17 cellular contexts compared by ENCODE assay signal in genomic region chr1:39332291-39332690, GRCh38.
DNase-seq lines count a peak whose midpoint lies in the region; ATAC-seq, FAIRE-seq and TF ChIP-seq lines count a peak whose summit lies in the region.
"Had no signal": no experiment of that assay in that cellular context is flagged by ENCODE, and none has a peak within 500 bp of the region (broad histone marks: within the 10 kb centered on the region; RNA-seq: fewer than 3 reads in every experiment).

No MANE protein-coding gene starts in this region.

- H3K4me1 Mint-ChIP-seq in activated CD4-positive, alpha-beta T cell treated with anti-CD3 and anti-CD28 coated beads, Interleukin-2, amount 10 ng/mL, durations not matched to agents 7 days and 5 days: peaks cover 42% of the 10 kb centered on the region
- H3K4me1 Mint-ChIP-seq in activated T-helper 17 cell treated with anti-CD3 and anti-CD28 coated beads, Interleukin-2, amount 50 U/mL, for 72 hours: peaks cover 22% of the 10 kb centered on the region

- no peak for DNase-seq in activated CD4-positive, alpha-beta T cell treated with anti-CD3 and anti-CD28 coated beads, Interleukin-2, amount 10 ng/mL, durations not matched to agents 7 days and 5 days
- DNase-seq in activated CD4-positive, alpha-beta T cell treated with anti-CD3 and anti-CD28 coated beads for 48 hours: no peak
- peak; percentile 18 for DNase-seq in fibroblast of pulmonary artery (ENCODE audit: low read depth)
- DNase-seq in smooth muscle cell (lab: John Stamatoyannopoulos, UW; ENCODE audit: unreplicated experiment): no peak
- DNase-seq in NCI-H1930 (lab: John Stamatoyannopoulos, UW): no peak
- DNase-seq in mucosa of gallbladder (ENCODE audit: low spot score): no peak
- no peak for DNase-seq in GM12891 (ENCODE audit: insufficient read length, low spot score)
- DNase-seq: HCEC 1CT, mesenchymal stem cell, NCI-H226, ovary, thyroid gland had no signal

- ATAC-seq in activated T-helper 17 cell treated with anti-CD3 and anti-CD28 coated beads, Interleukin-2, amount 50 U/mL, for 72 hours (replicated peaks): no peak
- ATAC-seq: A549, SK-N-SH treated with all-trans-retinoic acid at 6 μM for 48 hours had no signal

- H3K4me3 Mint-ChIP-seq in activated CD4-positive, alpha-beta T cell treated with anti-CD3 and anti-CD28 coated beads, Interleukin-2, amount 10 ng/mL, durations not matched to agents 7 days and 5 days: no peak overlapping the region
- peak overlapping the region; percentile 26 for H3K4me3 Mint-ChIP-seq in activated T-helper 17 cell treated with anti-CD3 and anti-CD28 coated beads, Interleukin-2, amount 50 U/mL, for 72 hours

- no peaks in the 10 kb centered on the region for H3K4me1 ChIP-seq in smooth muscle cell (ENCODE audit: low read depth)
- H3K4me1 ChIP-seq: A549 had no signal

- no peaks in the 10 kb centered on the region for H4K20me1 ChIP-seq in smooth muscle cell (ENCODE audit: low read depth)

- WGBS in smooth muscle cell (ENCODE audit: low lambda C conversion rate): 72% methylated on average over 2 of the region's 2 CpGs

- POLR2A ChIA-PET in activated CD4-positive, alpha-beta T cell treated with anti-CD3 and anti-CD28 coated beads, Interleukin-2, amount 10 ng/mL, durations not matched to agents 7 days and 5 days (lab: Charles Lee): no interaction called here

- no peaks in the 10 kb centered on the region for H3K9me3 Mint-ChIP-seq in activated CD4-positive, alpha-beta T cell treated with anti-CD3 and anti-CD28 coated beads, Interleukin-2, amount 10 ng/mL, durations not matched to agents 7 days and 5 days
- H3K9me3 Mint-ChIP-seq in activated T-helper 17 cell treated with anti-CD3 and anti-CD28 coated beads, Interleukin-2, amount 50 U/mL, for 72 hours: no peaks in the 10 kb centered on the region

- H3K4me2 ChIP-seq in smooth muscle cell: no peak overlapping the region
- H3K4me2 ChIP-seq: A549 had no signal

- no peak for TF ChIP-seq POLR2A in GM12891 (IDR thresholded peaks at IDR 0.05; ENCODE audit: low read depth, low read length)

- no peak for FAIRE-seq in GM12891 (lab: Jason Lieb, UNC)
- FAIRE-seq: A549, bronchial epithelial cell had no signal

- no peaks in the 10 kb centered on the region for H3K9me3 ChIP-seq in smooth muscle cell (replicated peaks; ENCODE audit: low read depth)
- H3K9me3 ChIP-seq: A549, ovary, thyroid gland had no signal

- H3F3A ChIP-seq in smooth muscle cell (ENCODE audit: low read depth): no peaks in the 10 kb centered on the region

- no peaks in the 10 kb centered on the region for H3K79me2 ChIP-seq in smooth muscle cell (ENCODE audit: low read depth)

- H3K27ac Mint-ChIP-seq in activated CD4-positive, alpha-beta T cell treated with anti-CD3 and anti-CD28 coated beads, Interleukin-2, amount 10 ng/mL, durations not matched to agents 7 days and 5 days: peak overlapping the region; percentile 25
- peak overlapping the region; percentile 40 for H3K27ac Mint-ChIP-seq in activated T-helper 17 cell treated with anti-CD3 and anti-CD28 coated beads, Interleukin-2, amount 50 U/mL, for 72 hours

- H3K27ac ChIP-seq in smooth muscle cell (ENCODE audit: low read depth): peak overlapping the region; percentile 30
- H3K27ac ChIP-seq: A549, epithelial cell of prostate, ovary, thyroid gland had no signal

- H3K9ac ChIP-seq in smooth muscle cell (ENCODE audit: low read depth): no peak overlapping the region

- no peaks in the 10 kb centered on the region for H3K27me3 Mint-ChIP-seq in activated CD4-positive, alpha-beta T cell treated with anti-CD3 and anti-CD28 coated beads, Interleukin-2, amount 10 ng/mL, durations not matched to agents 7 days and 5 days
- H3K27me3 Mint-ChIP-seq in activated T-helper 17 cell treated with anti-CD3 and anti-CD28 coated beads, Interleukin-2, amount 50 U/mL, for 72 hours: no peaks in the 10 kb centered on the region

- H2AFZ ChIP-seq in smooth muscle cell (ENCODE audit: low read depth): no peak overlapping the region

- no peak overlapping the region for H3K4me3 ChIP-seq in fibroblast of pulmonary artery (replicated peaks; ENCODE audit: low read depth, low read length)
- no peak overlapping the region for H3K4me3 ChIP-seq in smooth muscle cell
- H3K4me3 ChIP-seq: A549, ovary, thyroid gland had no signal

- no peaks in the 10 kb centered on the region for H3K27me3 ChIP-seq in smooth muscle cell (ENCODE audit: low read depth)
- H3K27me3 ChIP-seq: ovary, thyroid gland had no signal

- TF ChIP-seq CTCF in fibroblast of pulmonary artery (IDR thresholded peaks at IDR 0.05; ENCODE audit: low read length, missing control alignments) (no peak), smooth muscle cell (IDR thresholded peaks at IDR 0.05; ENCODE audit: borderline replicate concordance, insufficient read depth, poor library complexity, severe bottlenecking) (no peak)

- H3K36me3 ChIP-seq in smooth muscle cell (ENCODE audit: low read depth): peaks cover 11% of the 10 kb centered on the region
- H3K36me3 ChIP-seq: ovary had no signal

- peaks cover 87% of the 10 kb centered on the region for H3K36me3 Mint-ChIP-seq in activated CD4-positive, alpha-beta T cell treated with anti-CD3 and anti-CD28 coated beads, Interleukin-2, amount 10 ng/mL, durations not matched to agents 7 days and 5 days (ENCODE audit: low read depth)
- peaks cover 83% of the 10 kb centered on the region for H3K36me3 Mint-ChIP-seq in activated T-helper 17 cell treated with anti-CD3 and anti-CD28 coated beads, Interleukin-2, amount 50 U/mL, for 72 hours (ENCODE audit: low read depth)

- CTCF ChIA-PET in activated CD4-positive, alpha-beta T cell treated with anti-CD3 and anti-CD28 coated beads, Interleukin-2, amount 10 ng/mL, durations not matched to agents 7 days and 5 days (lab: Charles Lee): interaction anchor here (0.7 to 1.7 kb wide), 2 partner anchors 21 to 722 kb away, joined by 3 to 5 read pairs; no protein-coding TSS in a partner anchor

TF ChIP-seq in GM12891, 5 proteins besides CTCF, POLR2A, EP300 and RAD21:
- TF ChIP-seq SPI1 (IDR thresholded peaks at IDR 0.05; ENCODE audit: low read depth, low read length): no peak
